ENCODE assay signal across 1 cellular context in the genomic region with DNA sequence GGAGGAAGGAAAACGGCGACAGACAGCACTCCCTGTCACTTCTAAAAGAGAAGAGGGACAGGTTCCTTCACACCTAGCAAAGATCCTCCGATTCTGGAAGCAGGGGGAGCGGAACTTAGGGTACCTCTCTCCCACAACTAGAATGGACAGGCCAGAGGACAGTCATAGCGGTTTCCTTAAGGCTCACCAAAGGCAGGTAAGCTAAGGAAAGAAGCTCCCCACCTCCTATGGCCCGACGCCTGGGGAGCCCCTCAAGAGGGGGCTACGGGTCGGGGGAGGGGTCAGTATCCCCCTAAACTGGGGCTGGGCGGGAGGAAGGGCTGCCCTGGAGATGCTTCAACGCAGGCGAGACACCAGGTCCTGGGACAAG.
TF ChIP-seq lines count a peak whose summit lies in the region.

No MANE protein-coding gene starts in this region.

TF ChIP-seq in K562, 482 proteins besides CTCF, POLR2A, EP300 and RAD21 (continues in another document):
- TF ChIP-seq, protein P1, sequence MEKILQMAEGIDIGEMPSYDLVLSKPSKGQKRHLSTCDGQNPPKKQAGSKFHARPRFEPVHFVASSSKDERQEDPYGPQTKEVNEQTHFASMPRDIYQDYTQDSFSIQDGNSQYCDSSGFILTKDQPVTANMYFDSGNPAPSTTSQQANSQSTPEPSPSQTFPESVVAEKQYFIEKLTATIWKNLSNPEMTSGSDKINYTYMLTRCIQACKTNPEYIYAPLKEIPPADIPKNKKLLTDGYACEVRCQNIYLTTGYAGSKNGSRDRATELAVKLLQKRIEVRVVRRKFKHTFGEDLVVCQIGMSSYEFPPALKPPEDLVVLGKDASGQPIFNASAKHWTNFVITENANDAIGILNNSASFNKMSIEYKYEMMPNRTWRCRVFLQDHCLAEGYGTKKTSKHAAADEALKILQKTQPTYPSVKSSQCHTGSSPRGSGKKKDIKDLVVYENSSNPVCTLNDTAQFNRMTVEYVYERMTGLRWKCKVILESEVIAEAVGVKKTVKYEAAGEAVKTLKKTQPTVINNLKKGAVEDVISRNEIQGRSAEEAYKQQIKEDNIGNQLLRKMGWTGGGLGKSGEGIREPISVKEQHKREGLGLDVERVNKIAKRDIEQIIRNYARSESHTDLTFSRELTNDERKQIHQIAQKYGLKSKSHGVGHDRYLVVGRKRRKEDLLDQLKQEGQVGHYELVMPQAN (IDR thresholded peaks at IDR 0.05; ENCODE audit: borderline replicate concordance), result peak; percentile 76
- TF ChIP-seq EP400 (IDR thresholded peaks at IDR 0.05) (no peak), MAFK (IDR thresholded peaks at IDR 0.05; ENCODE audit: low read length) (no peak), TAF15 (IDR thresholded peaks at IDR 0.05; ENCODE audit: low read depth, low read length) (no peak), KDM5B (IDR thresholded peaks at IDR 0.05; ENCODE audit: insufficient replicate concordance, low read depth, low read length) (peak; percentile 55), SMC3 (conservative IDR thresholded peaks at IDR 0.05; ENCODE audit: insufficient read depth, low read depth, low read length) (no peak), NFRKB (IDR thresholded peaks at IDR 0.05; ENCODE audit: low read depth) (no peak), HNRNPLL (IDR thresholded peaks at IDR 0.05; ENCODE audit: low read depth, low read length, poor library complexity, severe bottlenecking) (peak; percentile 72), ZNF79 (CRISPR knock-in tag; IDR thresholded peaks at IDR 0.05; ENCODE audit: low read depth) (no peak), NFYB (IDR thresholded peaks at IDR 0.05; ENCODE audit: extremely low read depth, insufficient read length) (no peak), KLF13 (tag; IDR thresholded peaks at IDR 0.05; ENCODE audit: borderline replicate concordance, low read depth) (no peak), ZNF175 (CRISPR knock-in tag; IDR thresholded peaks at IDR 0.05; ENCODE audit: low read depth) (peak; percentile 26; the same call in 1 of the 2 replicates), EZH2 (IDR thresholded peaks at IDR 0.05; ENCODE audit: borderline replicate concordance, low read depth, low read length) (no peak), CHD4 (IDR thresholded peaks at IDR 0.05; ENCODE audit: insufficient read depth, insufficient replicate concordance, low read depth, low read length, poor library complexity, severe bottlenecking) (no peak), SREBF2 (CRISPR knock-in tag; IDR thresholded peaks at IDR 0.05) (no peak; the same call in 1 of the 2 replicates), GABPA (tag; conservative IDR thresholded peaks at IDR 0.05; ENCODE audit: low read depth) (no peak), XRCC5 (IDR thresholded peaks at IDR 0.05; ENCODE audit: low read depth, low read length) (0 out of 2 replicates have a peak, but pooled peaks have one; percentile 13), NR2F6 (CRISPR knock-in tag; IDR thresholded peaks at IDR 0.05) (no peak), ZNF586 (CRISPR knock-in tag; conservative IDR thresholded peaks at IDR 0.05) (no peak), PHTF2 (CRISPR knock-in tag; IDR thresholded peaks at IDR 0.05) (no peak), MBD2 (IDR thresholded peaks at IDR 0.05; ENCODE audit: borderline replicate concordance, low read depth) (no peak), FUS (optimal IDR thresholded peaks at IDR 0.05; ENCODE audit: low read depth, low read length) (no peak), ZNF184 (CRISPR knock-in tag; IDR thresholded peaks at IDR 0.05) (no peak), ZNF133 (CRISPR knock-in tag; IDR thresholded peaks at IDR 0.05) (no peak), ZBTB7A (IDR thresholded peaks at IDR 0.05; ENCODE audit: borderline replicate concordance, control insufficient read depth, low read depth, low read length) (peak; percentile 10; the same call in 1 of the 2 replicates), ETV5 (CRISPR knock-in tag; IDR thresholded peaks at IDR 0.05; ENCODE audit: low read depth) (no peak), ZNF140 (CRISPR knock-in tag; IDR thresholded peaks at IDR 0.05) (no peak), NCOA1 (IDR thresholded peaks at IDR 0.05; ENCODE audit: low read depth) (peak; percentile 20; the same call in 1 of the 2 replicates), BMI1 (IDR thresholded peaks at IDR 0.05; ENCODE audit: low read length) (no peak)
- TF ChIP-seq, protein P2, sequence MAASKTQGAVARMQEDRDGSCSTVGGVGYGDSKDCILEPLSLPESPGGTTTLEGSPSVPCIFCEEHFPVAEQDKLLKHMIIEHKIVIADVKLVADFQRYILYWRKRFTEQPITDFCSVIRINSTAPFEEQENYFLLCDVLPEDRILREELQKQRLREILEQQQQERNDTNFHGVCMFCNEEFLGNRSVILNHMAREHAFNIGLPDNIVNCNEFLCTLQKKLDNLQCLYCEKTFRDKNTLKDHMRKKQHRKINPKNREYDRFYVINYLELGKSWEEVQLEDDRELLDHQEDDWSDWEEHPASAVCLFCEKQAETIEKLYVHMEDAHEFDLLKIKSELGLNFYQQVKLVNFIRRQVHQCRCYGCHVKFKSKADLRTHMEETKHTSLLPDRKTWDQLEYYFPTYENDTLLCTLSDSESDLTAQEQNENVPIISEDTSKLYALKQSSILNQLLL (CRISPR knock-in tag; IDR thresholded peaks at IDR 0.05; ENCODE audit: borderline replicate concordance), result no peak
- TF ChIP-seq, protein P3, sequence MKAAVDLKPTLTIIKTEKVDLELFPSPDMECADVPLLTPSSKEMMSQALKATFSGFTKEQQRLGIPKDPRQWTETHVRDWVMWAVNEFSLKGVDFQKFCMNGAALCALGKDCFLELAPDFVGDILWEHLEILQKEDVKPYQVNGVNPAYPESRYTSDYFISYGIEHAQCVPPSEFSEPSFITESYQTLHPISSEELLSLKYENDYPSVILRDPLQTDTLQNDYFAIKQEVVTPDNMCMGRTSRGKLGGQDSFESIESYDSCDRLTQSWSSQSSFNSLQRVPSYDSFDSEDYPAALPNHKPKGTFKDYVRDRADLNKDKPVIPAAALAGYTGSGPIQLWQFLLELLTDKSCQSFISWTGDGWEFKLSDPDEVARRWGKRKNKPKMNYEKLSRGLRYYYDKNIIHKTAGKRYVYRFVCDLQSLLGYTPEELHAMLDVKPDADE (conservative IDR thresholded peaks at IDR 0.05; ENCODE audit: control insufficient read depth, low read depth, low read length), result no peak
- TF ChIP-seq, protein P4, sequence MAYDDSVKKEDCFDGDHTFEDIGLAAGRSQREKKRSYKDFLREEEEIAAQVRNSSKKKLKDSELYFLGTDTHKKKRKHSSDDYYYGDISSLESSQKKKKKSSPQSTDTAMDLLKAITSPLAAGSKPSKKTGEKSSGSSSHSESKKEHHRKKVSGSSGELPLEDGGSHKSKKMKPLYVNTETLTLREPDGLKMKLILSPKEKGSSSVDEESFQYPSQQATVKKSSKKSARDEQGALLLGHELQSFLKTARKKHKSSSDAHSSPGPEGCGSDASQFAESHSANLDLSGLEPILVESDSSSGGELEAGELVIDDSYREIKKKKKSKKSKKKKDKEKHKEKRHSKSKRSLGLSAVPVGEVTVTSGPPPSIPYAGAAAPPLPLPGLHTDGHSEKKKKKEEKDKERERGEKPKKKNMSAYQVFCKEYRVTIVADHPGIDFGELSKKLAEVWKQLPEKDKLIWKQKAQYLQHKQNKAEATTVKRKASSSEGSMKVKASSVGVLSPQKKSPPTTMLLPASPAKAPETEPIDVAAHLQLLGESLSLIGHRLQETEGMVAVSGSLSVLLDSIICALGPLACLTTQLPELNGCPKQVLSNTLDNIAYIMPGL (CRISPR knock-in tag; IDR thresholded peaks at IDR 0.05), result 0 out of 2 replicates have a peak, but pooled peaks have one; percentile 43
- TF ChIP-seq, protein P5, sequence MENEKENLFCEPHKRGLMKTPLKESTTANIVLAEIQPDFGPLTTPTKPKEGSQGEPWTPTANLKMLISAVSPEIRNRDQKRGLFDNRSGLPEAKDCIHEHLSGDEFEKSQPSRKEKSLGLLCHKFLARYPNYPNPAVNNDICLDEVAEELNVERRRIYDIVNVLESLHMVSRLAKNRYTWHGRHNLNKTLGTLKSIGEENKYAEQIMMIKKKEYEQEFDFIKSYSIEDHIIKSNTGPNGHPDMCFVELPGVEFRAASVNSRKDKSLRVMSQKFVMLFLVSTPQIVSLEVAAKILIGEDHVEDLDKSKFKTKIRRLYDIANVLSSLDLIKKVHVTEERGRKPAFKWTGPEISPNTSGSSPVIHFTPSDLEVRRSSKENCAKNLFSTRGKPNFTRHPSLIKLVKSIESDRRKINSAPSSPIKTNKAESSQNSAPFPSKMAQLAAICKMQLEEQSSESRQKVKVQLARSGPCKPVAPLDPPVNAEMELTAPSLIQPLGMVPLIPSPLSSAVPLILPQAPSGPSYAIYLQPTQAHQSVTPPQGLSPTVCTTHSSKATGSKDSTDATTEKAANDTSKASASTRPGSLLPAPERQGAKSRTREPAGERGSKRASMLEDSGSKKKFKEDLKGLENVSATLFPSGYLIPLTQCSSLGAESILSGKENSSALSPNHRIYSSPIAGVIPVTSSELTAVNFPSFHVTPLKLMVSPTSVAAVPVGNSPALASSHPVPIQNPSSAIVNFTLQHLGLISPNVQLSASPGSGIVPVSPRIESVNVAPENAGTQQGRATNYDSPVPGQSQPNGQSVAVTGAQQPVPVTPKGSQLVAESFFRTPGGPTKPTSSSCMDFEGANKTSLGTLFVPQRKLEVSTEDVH (IDR thresholded peaks at IDR 0.05; ENCODE audit: low read depth, partially characterized antibody), result no peak
- TF ChIP-seq, protein P6, sequence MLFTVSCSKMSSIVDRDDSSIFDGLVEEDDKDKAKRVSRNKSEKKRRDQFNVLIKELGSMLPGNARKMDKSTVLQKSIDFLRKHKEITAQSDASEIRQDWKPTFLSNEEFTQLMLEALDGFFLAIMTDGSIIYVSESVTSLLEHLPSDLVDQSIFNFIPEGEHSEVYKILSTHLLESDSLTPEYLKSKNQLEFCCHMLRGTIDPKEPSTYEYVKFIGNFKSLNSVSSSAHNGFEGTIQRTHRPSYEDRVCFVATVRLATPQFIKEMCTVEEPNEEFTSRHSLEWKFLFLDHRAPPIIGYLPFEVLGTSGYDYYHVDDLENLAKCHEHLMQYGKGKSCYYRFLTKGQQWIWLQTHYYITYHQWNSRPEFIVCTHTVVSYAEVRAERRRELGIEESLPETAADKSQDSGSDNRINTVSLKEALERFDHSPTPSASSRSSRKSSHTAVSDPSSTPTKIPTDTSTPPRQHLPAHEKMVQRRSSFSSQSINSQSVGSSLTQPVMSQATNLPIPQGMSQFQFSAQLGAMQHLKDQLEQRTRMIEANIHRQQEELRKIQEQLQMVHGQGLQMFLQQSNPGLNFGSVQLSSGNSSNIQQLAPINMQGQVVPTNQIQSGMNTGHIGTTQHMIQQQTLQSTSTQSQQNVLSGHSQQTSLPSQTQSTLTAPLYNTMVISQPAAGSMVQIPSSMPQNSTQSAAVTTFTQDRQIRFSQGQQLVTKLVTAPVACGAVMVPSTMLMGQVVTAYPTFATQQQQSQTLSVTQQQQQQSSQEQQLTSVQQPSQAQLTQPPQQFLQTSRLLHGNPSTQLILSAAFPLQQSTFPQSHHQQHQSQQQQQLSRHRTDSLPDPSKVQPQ (CRISPR knock-in tag; IDR thresholded peaks at IDR 0.05; ENCODE audit: borderline replicate concordance), result no peak
- TF ChIP-seq, protein P7, sequence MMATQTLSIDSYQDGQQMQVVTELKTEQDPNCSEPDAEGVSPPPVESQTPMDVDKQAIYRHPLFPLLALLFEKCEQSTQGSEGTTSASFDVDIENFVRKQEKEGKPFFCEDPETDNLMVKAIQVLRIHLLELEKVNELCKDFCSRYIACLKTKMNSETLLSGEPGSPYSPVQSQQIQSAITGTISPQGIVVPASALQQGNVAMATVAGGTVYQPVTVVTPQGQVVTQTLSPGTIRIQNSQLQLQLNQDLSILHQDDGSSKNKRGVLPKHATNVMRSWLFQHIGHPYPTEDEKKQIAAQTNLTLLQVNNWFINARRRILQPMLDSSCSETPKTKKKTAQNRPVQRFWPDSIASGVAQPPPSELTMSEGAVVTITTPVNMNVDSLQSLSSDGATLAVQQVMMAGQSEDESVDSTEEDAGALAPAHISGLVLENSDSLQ (IDR thresholded peaks at IDR 0.05), result no peak
- TF ChIP-seq, protein P8, sequence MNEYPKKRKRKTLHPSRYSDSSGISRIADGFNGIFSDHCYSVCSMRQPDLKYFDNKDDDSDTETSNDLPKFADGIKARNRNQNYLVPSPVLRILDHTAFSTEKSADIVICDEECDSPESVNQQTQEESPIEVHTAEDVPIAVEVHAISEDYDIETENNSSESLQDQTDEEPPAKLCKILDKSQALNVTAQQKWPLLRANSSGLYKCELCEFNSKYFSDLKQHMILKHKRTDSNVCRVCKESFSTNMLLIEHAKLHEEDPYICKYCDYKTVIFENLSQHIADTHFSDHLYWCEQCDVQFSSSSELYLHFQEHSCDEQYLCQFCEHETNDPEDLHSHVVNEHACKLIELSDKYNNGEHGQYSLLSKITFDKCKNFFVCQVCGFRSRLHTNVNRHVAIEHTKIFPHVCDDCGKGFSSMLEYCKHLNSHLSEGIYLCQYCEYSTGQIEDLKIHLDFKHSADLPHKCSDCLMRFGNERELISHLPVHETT (CRISPR knock-in tag; conservative IDR thresholded peaks at IDR 0.05 in 1 of 2, IDR thresholded peaks at IDR 0.05 in 1 of 2), result peak in 1 of 2 experiments; percentile 32; a peak in 1 of 4 replicates
- TF ChIP-seq, protein P9, sequence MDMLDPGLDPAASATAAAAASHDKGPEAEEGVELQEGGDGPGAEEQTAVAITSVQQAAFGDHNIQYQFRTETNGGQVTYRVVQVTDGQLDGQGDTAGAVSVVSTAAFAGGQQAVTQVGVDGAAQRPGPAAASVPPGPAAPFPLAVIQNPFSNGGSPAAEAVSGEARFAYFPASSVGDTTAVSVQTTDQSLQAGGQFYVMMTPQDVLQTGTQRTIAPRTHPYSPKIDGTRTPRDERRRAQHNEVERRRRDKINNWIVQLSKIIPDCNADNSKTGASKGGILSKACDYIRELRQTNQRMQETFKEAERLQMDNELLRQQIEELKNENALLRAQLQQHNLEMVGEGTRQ (CRISPR knock-in tag; IDR thresholded peaks at IDR 0.05), result no peak
- TF ChIP-seq, protein P10, sequence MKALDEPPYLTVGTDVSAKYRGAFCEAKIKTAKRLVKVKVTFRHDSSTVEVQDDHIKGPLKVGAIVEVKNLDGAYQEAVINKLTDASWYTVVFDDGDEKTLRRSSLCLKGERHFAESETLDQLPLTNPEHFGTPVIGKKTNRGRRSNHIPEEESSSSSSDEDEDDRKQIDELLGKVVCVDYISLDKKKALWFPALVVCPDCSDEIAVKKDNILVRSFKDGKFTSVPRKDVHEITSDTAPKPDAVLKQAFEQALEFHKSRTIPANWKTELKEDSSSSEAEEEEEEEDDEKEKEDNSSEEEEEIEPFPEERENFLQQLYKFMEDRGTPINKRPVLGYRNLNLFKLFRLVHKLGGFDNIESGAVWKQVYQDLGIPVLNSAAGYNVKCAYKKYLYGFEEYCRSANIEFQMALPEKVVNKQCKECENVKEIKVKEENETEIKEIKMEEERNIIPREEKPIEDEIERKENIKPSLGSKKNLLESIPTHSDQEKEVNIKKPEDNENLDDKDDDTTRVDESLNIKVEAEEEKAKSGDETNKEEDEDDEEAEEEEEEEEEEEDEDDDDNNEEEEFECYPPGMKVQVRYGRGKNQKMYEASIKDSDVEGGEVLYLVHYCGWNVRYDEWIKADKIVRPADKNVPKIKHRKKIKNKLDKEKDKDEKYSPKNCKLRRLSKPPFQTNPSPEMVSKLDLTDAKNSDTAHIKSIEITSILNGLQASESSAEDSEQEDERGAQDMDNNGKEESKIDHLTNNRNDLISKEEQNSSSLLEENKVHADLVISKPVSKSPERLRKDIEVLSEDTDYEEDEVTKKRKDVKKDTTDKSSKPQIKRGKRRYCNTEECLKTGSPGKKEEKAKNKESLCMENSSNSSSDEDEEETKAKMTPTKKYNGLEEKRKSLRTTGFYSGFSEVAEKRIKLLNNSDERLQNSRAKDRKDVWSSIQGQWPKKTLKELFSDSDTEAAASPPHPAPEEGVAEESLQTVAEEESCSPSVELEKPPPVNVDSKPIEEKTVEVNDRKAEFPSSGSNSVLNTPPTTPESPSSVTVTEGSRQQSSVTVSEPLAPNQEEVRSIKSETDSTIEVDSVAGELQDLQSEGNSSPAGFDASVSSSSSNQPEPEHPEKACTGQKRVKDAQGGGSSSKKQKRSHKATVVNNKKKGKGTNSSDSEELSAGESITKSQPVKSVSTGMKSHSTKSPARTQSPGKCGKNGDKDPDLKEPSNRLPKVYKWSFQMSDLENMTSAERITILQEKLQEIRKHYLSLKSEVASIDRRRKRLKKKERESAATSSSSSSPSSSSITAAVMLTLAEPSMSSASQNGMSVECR (CRISPR knock-in tag; IDR thresholded peaks at IDR 0.05), result no peak
